Comparison of ENCODE assay signal across 9 cellular contexts in genomic region chr1:161200421-161200991, GRCh38. TPM values are rescaled to one million over a fixed set of nuclear protein-coding genes. Genes with fewer than 3 reads are reported as not detected.
DNase-seq lines count a peak whose midpoint lies in the region; ATAC-seq and TF ChIP-seq lines count a peak whose summit lies in the region.
"Had no signal": no experiment of that assay in that cellular context is flagged by ENCODE, and none has a peak within 500 bp of the region (broad histone marks: within the 10 kb centered on the region; RNA-seq: fewer than 3 reads in every experiment).

No MANE protein-coding gene starts in this region.

- peak; percentile 34 for DNase-seq in NB4 (ENCODE audit: low read depth)
- no peak for DNase-seq in body of pancreas
- DNase-seq in lung (ENCODE audit: low spot score), result no peak
- no peak for DNase-seq in stomach
- no peak for DNase-seq in 8988T
- no peak for DNase-seq in amniotic stem cell (lab: John Stamatoyannopoulos, UW)
- DNase-seq in activated CD4-positive, CD25-positive, alpha-beta regulatory T cell (lab: John Stamatoyannopoulos, UW), result no peak
- no peak for DNase-seq in cortex of kidney (lab: John Stamatoyannopoulos, UW)
- DNase-seq: NCI-H1105 treated with DMSO at 0.1 percent for 48 hours had no signal

- ATAC-seq in body of pancreas (no peak), lung (ENCODE audit: insufficient read depth, low FRiP score) (no peak)

- intact Hi-C loops in body of pancreas (cut with DNase I), result no loop called here
- intact Hi-C loops in stomach (cut with DNase I; ENCODE audit: low total_unique reads), result no loop called here

- peak overlapping the region; percentile 88 to 96 (median 92) for H3K27ac ChIP-seq in body of pancreas
- H3K27ac ChIP-seq in lung (ENCODE audit: low read depth in 1 of 2, low read length in 1 of 2), result peak overlapping the region; percentile 94 to 99
- peak overlapping the region; percentile 95 to 98 (median 96) for H3K27ac ChIP-seq in stomach

- no peaks in the 10 kb centered on the region for H3K9me3 ChIP-seq in body of pancreas
- no peaks in the 10 kb centered on the region for H3K9me3 ChIP-seq in lung (ENCODE audit: control insufficient read depth in 2 of 2, insufficient read depth in 1 of 2, low read length in 1 of 2)
- H3K9me3 ChIP-seq in stomach, result no peaks in the 10 kb centered on the region

- no peak for TF ChIP-seq CTCF in NB4 (IDR thresholded peaks at IDR 0.05; ENCODE audit: low read depth, low read length)
- TF ChIP-seq CTCF in body of pancreas (IDR thresholded peaks at IDR 0.05), result no peak
- TF ChIP-seq CTCF in lung (IDR thresholded peaks at IDR 0.05; ENCODE audit: control extremely low read depth, extremely low read depth), result no peak
- no peak for TF ChIP-seq CTCF in stomach (IDR thresholded peaks at IDR 0.05)

- H3K27me3 ChIP-seq in body of pancreas (no peaks in the 10 kb centered on the region), lung (ENCODE audit: control insufficient read depth, insufficient read depth) (no peaks in the 10 kb centered on the region), stomach (peaks cover 0 to 8% (median 0%) of the 10 kb centered on the region in 3 donors)

- H3K4me3 ChIP-seq in NB4 (ENCODE audit: low read depth, low read length), result no peak overlapping the region
- no peak overlapping the region for H3K4me3 ChIP-seq in body of pancreas
- H3K4me3 ChIP-seq in lung, result no peak overlapping the region
- peak overlapping the region in 1 of 4 donors; percentile 74 for H3K4me3 ChIP-seq in stomach

- H3K36me3 ChIP-seq in body of pancreas (replicated peaks in 1 of 2; ENCODE audit: insufficient read depth in 1 of 2, low read depth in 2 of 2) (peaks cover 0 to 4% of the 10 kb centered on the region in 2 donors), lung (ENCODE audit: control insufficient read depth in 2 of 2, insufficient read depth in 2 of 2, low read length in 2 of 2) (peaks cover 0 to 4% of the 10 kb centered on the region in 2 donors), stomach (peaks cover 6 to 19% (median 16%) of the 10 kb centered on the region in 4 donors)

- no peak for TF ChIP-seq EP300 in stomach (IDR thresholded peaks at IDR 0.05)

- peaks cover 32% of the 10 kb centered on the region for H3K4me1 ChIP-seq in body of pancreas
- H3K4me1 ChIP-seq in lung (ENCODE audit: control insufficient read depth in 2 of 2, insufficient read depth in 2 of 2, low read length in 2 of 2), result peaks cover 6 to 38% of the 10 kb centered on the region in 2 donors
- peaks cover 33 to 90% (median 78%) of the 10 kb centered on the region in 4 donors for H3K4me1 ChIP-seq in stomach

- no peak for TF ChIP-seq POLR2A in NB4 (IDR thresholded peaks at IDR 0.05; ENCODE audit: extremely low read depth, insufficient read length)
- no peak for TF ChIP-seq POLR2A in body of pancreas (IDR thresholded peaks at IDR 0.05)
- TF ChIP-seq POLR2A in stomach (IDR thresholded peaks at IDR 0.05), result no peak

- 69 to 76% methylated on average over 5 of the region's 5 CpGs for WGBS in body of pancreas, 2 donors
- 45 to 61% methylated on average over 5 of the region's 5 CpGs for WGBS in lung, 2 donors
- 52 to 75% (median 60%) methylated on average over 5 of the region's 5 CpGs for WGBS in stomach, 5 donors

RNA-seq across cellular contexts. Expression of gene ADAMTS4, which starts 1.7 kb away (rescaled TPM):
- 1 to 10 TPM; 6.7 to 7.9 TPM for total RNA-seq in body of pancreas
- 10 to 100 TPM in 1 of 2 donors, 1 to 10 TPM in 1; 2.3 to 18.8 TPM for total RNA-seq in lung
- polyA plus RNA-seq in lung, result 10 to 100 TPM in 1 of 2 donors, 1 to 10 TPM in 1; 7.2 to 22.3 TPM
- 10 to 100 TPM in 2 of 5 donors, 1 to 10 TPM in 2, under 1 TPM in 1; 0.89 to 20.6 (median 2.8) TPM for total RNA-seq in stomach
- polyA plus RNA-seq in stomach, result 1 to 10 TPM; 1.1 to 4.2 (median 1.4) TPM

RNA-seq across cellular contexts. Expression of gene NDUFS2, which starts 1.7 kb away (rescaled TPM):
- total RNA-seq in body of pancreas (10 to 100 TPM; 46.4 to 67.2 TPM), lung (100 to 1,000 TPM in 1 of 2 donors, 10 to 100 TPM in 1; 81.0 to 104 TPM), stomach (100 to 1,000 TPM in 2 of 5 donors, 10 to 100 TPM in 2, 1 to 10 TPM in 1; 9.9 to 165 (median 85.7) TPM)
- polyA plus RNA-seq in lung (10 to 100 TPM; 40.2 to 95.2 TPM), stomach (10 to 100 TPM; 55.6 to 83.4 (median 81.9) TPM)

RNA-seq across cellular contexts. Expression of gene FCER1G, which starts 14.6 kb away (rescaled TPM):
- total RNA-seq in body of pancreas, result 10 to 100 TPM; 27.0 to 42.0 TPM
- 100 to 1,000 TPM in 1 of 2 donors, 10 to 100 TPM in 1; 41.6 to 169 TPM for total RNA-seq in lung
- polyA plus RNA-seq in lung, result 1,000 to 10,000 TPM in 1 of 2 donors, 100 to 1,000 TPM in 1; 275 to 1,998 TPM
- 10 to 100 TPM in 2 of 5 donors, 1 to 10 TPM in 2, not detected in 1; 1.4 to 27.0 (median 7.4) TPM for total RNA-seq in stomach
- 100 to 1,000 TPM in 1 of 3 donors, 10 to 100 TPM in 2; 35.4 to 101 (median 50.6) TPM for polyA plus RNA-seq in stomach

RNA-seq across cellular contexts. Expression of gene APOA2, which starts 22.9 kb away (rescaled TPM):
- not detected for total RNA-seq in body of pancreas
- 1 to 10 TPM in 1 of 2 donors, not detected in 1; 2.3 TPM for total RNA-seq in lung
- polyA plus RNA-seq in lung, result 1 to 10 TPM in 1 of 2 donors, not detected in 1; 1.4 TPM
- total RNA-seq in stomach, result 1 to 10 TPM in 1 of 5 donors, not detected in 4; 5.3 TPM
- polyA plus RNA-seq in stomach, result not detected

RNA-seq across cellular contexts. Expression of gene B4GALT3, which starts 23.2 kb away (rescaled TPM):
- total RNA-seq in body of pancreas, result 10 to 100 TPM; 20.2 to 29.3 TPM
- total RNA-seq in lung, result 10 to 100 TPM; 28.0 to 34.2 TPM
- 10 to 100 TPM; 25.7 to 34.6 TPM for polyA plus RNA-seq in lung
- 10 to 100 TPM; 12.2 to 25.8 (median 17.3) TPM for total RNA-seq in stomach
- 10 to 100 TPM; 17.5 to 21.7 (median 18.8) TPM for polyA plus RNA-seq in stomach
